19 cellular contexts compared by ENCODE assay signal in the genomic region with DNA sequence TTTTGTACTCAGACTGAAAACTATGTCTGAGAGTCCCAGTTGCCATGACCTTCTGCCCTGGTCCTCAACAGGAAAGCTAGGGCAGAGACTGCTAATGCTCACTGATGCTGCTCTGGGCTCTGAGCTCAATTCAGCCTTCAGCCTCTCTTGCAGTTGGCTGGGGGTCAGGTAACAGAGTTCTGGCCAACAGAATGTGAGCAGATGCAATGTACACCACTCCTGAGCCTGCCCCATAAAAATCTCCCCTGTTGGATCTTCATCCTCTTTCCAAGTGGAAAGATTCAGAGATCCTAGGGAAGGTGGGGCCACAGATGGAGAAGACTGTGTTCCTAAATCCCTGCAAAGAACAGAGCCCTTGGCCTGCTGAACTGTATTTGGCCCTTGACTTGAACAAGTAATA.
DNase-seq lines count a peak whose midpoint lies in the region; ATAC-seq and TF ChIP-seq lines count a peak whose summit lies in the region.
"Had no signal": no experiment of that assay in that cellular context is flagged by ENCODE, and none has a peak within 500 bp of the region (broad histone marks: within the 10 kb centered on the region; RNA-seq: fewer than 3 reads in every experiment).

No MANE protein-coding gene starts in this region.

- BruUV-seq in IMR-90 (replicated peaks; lab: Mats Ljungman, UMichigan), result no TSS peak

- no peak overlapping the region for H3K9ac ChIP-seq in IMR-90 (ENCODE audit: low read depth, low read length)

- POLR2A ChIA-PET in IMR-90 (lab: Charles Lee; ENCODE audit: unreplicated experiment), result no interaction called here

- TF ChIP-seq RAD21 in IMR-90 (IDR thresholded peaks at IDR 0.05; ENCODE audit: low read length), result no peak

- no peak overlapping the region for H3K56ac ChIP-seq in IMR-90 (ENCODE audit: extremely low read depth, insufficient read depth, low read length)

- no peak overlapping the region for H4K91ac ChIP-seq in IMR-90 (ENCODE audit: insufficient read depth, low read depth, low read length)

- H3K9me3 ChIP-seq in IMR-90 (ENCODE audit: control insufficient read depth, insufficient read depth, low read length), result no peaks in the 10 kb centered on the region
- H3K9me3 ChIP-seq in muscle layer of duodenum (ENCODE audit: control insufficient read depth in 1 of 2, low read length in 2 of 2), result no peaks in the 10 kb centered on the region
- no peaks in the 10 kb centered on the region for H3K9me3 ChIP-seq in sigmoid colon

- H4K20me1 ChIP-seq in IMR-90 (ENCODE audit: insufficient read depth, low read length), result 0 out of 2 replicates have a peak, but pooled peaks cover 3% of the 10 kb centered on the region

- no peaks in the 10 kb centered on the region for H3K36me3 ChIP-seq in IMR-90 (ENCODE audit: control insufficient read depth, insufficient read depth, low read length)
- H3K36me3 ChIP-seq in muscle layer of duodenum (ENCODE audit: control insufficient read depth in 1 of 2, insufficient read depth in 2 of 2, low read length in 2 of 2), result no peaks in the 10 kb centered on the region
- H3K36me3 ChIP-seq in sigmoid colon, result no peaks in the 10 kb centered on the region

- in situ Hi-C loops in IMR-90 (cut with MboI; ENCODE audit: low sequenced_read_pairs), result no loop called here

- CTCF ChIA-PET in IMR-90 (lab: Yijun Ruan, JAX), result no interaction called here

- no peak overlapping the region for H2BK120ac ChIP-seq in IMR-90 (ENCODE audit: low read depth, low read length)

- no peak overlapping the region for H2BK20ac ChIP-seq in IMR-90 (ENCODE audit: low read depth, low read length)

- TF ChIP-seq POLR2A in IMR-90 (IDR thresholded peaks at IDR 0.05; ENCODE audit: low read depth, low read length) (no peak), sigmoid colon (IDR thresholded peaks at IDR 0.05) (no peak)

- no peak overlapping the region for H2AFZ ChIP-seq in IMR-90 (replicated peaks; ENCODE audit: low read length, poor library complexity)
- H2AFZ ChIP-seq: GM23338 had no signal

- peaks cover 10% of the 10 kb centered on the region for H3K9me1 ChIP-seq in IMR-90 (ENCODE audit: insufficient read depth, low read length)

- H3K18ac ChIP-seq in IMR-90 (ENCODE audit: low read depth, low read length), result no peak overlapping the region

- no peak overlapping the region for H3K4me3 ChIP-seq in IMR-90 (ENCODE audit: insufficient read depth, low read depth, low read length)
- H3K4me3 ChIP-seq in muscle layer of duodenum (ENCODE audit: low read depth in 1 of 2, low read length in 2 of 2), result no peak overlapping the region
- no peak overlapping the region for H3K4me3 ChIP-seq in sigmoid colon
- H3K4me3 ChIP-seq: GM23338 had no signal

- peak overlapping the region; percentile 39; the same call in 1 of the 2 replicates for H2AK5ac ChIP-seq in IMR-90 (ENCODE audit: low read depth, low read length)

- no peak overlapping the region for H4K5ac ChIP-seq in IMR-90 (ENCODE audit: low read depth, low read length)

- intact Hi-C loops in IMR-90 (cut with micrococcal nuclease), result no loop called here
- intact Hi-C loops in sigmoid colon (cut with DNase I), result no loop called here

- ATAC-seq in IMR-90 (ENCODE audit: low read depth) (no peak; the same call in 1 of the 2 replicates), HG03039 (IDR thresholded peaks at IDR 0.05; ENCODE audit: unreplicated experiment) (no peak), esophagus mucosa (no peak)
- ATAC-seq: GM23338 had no signal

- peak in 3 of 4 donors; percentile 4 to 65 (median 51) for TF ChIP-seq EP300 in sigmoid colon (IDR thresholded peaks at IDR 0.05)

- dilution Hi-C loops in IMR-90 (cut with HindIII; ENCODE audit: low sequenced_read_pairs, unreplicated experiment), result no loop called here

- no peak overlapping the region for H2BK15ac ChIP-seq in IMR-90 (ENCODE audit: low read depth, low read length)

- H4K8ac ChIP-seq in IMR-90 (ENCODE audit: low read depth in 2 of 2, low read length in 2 of 2), result no peak overlapping the region

- H3K27me3 ChIP-seq in IMR-90 (ENCODE audit: control insufficient read depth, insufficient read depth, low read length) (no peaks in the 10 kb centered on the region), muscle layer of duodenum (ENCODE audit: low read depth, low read length) (no peaks in the 10 kb centered on the region), sigmoid colon (no peaks in the 10 kb centered on the region)

- peaks cover 0 to 16% of the 10 kb centered on the region in 2 experiments; a peak in 2 of 4 replicates for H3K79me1 ChIP-seq in IMR-90 (ENCODE audit: low read depth in 1 of 2, low read length in 2 of 2)

- H3K4ac ChIP-seq in IMR-90 (ENCODE audit: low read depth, low read length), result 0 out of 2 replicates have a peak overlapping the region, but pooled peaks have one; percentile 11

- H2BK5ac ChIP-seq in IMR-90 (ENCODE audit: low read depth, low read length, poor library complexity, severe bottlenecking), result no peak overlapping the region

- DNase-seq in DMS 273 (lab: John Stamatoyannopoulos, UW; ENCODE audit: unreplicated experiment) (peak; percentile 13), DMS 273 treated with DMSO at 0.1 percent for 48 hours (lab: John Stamatoyannopoulos, UW) (no peak), IMR-90 (no peak), sigmoid colon (peak; percentile 86), cerebellar cortex (ENCODE audit: low spot score) (no peak)
- DNase-seq: GF-D8, HCEC 1CT, MM.1S, NCI-H1092 treated with DMSO at 0.1 percent for 48 hours, NCI-H146, NCI-H2081, NCI-H446 treated with DMSO at 0.1 percent for 48 hours, NCI-H69, SIG-M5 had no signal

- H3K14ac ChIP-seq in IMR-90 (replicated peaks; ENCODE audit: low read depth, low read length), result peak overlapping the region; percentile 76

- H3K4me2 ChIP-seq in IMR-90 (ENCODE audit: low read depth, low read length), result no peak overlapping the region
- H3K4me2 ChIP-seq: GM23338 had no signal

- TF ChIP-seq CTCF in IMR-90 (conservative IDR thresholded peaks at IDR 0.05; ENCODE audit: low read depth, low read length), result no peak
- TF ChIP-seq CTCF in sigmoid colon (IDR thresholded peaks at IDR 0.05), result no peak

- H2AK9ac ChIP-seq in IMR-90 (replicated peaks; ENCODE audit: low read depth, low read length, poor library complexity), result no peak overlapping the region

- H3K4me1 ChIP-seq in IMR-90 (ENCODE audit: control insufficient read depth, insufficient read depth, low read length), result peaks cover 7% of the 10 kb centered on the region
- peaks cover 24 to 27% of the 10 kb centered on the region in 2 donors for H3K4me1 ChIP-seq in muscle layer of duodenum (ENCODE audit: control insufficient read depth in 1 of 2, insufficient read depth in 2 of 2, low read length in 2 of 2)
- peaks cover 0 to 96% (median 61%) of the 10 kb centered on the region in 4 donors for H3K4me1 ChIP-seq in sigmoid colon

- no peak overlapping the region for H3K23ac ChIP-seq in IMR-90 (ENCODE audit: low read depth, low read length)

- H3K27ac ChIP-seq in IMR-90 (ENCODE audit: insufficient read depth, low read length) (no peak overlapping the region), muscle layer of duodenum (ENCODE audit: low read length) (peak overlapping the region; percentile 5), sigmoid colon (peak overlapping the region in 3 of 4 donors; percentile 67 to 90 (median 87))
- H3K27ac ChIP-seq: 22Rv1 had no signal

TF ChIP-seq in IMR-90, 13 proteins besides CTCF, POLR2A, EP300 and RAD21:
- TF ChIP-seq CHD1 (IDR thresholded peaks at IDR 0.05; ENCODE audit: low read depth, low read length), result no peak
- no peak for TF ChIP-seq RCOR1 (IDR thresholded peaks at IDR 0.05; ENCODE audit: insufficient replicate concordance, low read length)
- no peak for TF ChIP-seq RFX5 (IDR thresholded peaks at IDR 0.05; ENCODE audit: low read depth, low read length)
- no peak for TF ChIP-seq MXI1 (IDR thresholded peaks at IDR 0.05; ENCODE audit: borderline replicate concordance, low read depth, low read length)
- TF ChIP-seq, protein P1, sequence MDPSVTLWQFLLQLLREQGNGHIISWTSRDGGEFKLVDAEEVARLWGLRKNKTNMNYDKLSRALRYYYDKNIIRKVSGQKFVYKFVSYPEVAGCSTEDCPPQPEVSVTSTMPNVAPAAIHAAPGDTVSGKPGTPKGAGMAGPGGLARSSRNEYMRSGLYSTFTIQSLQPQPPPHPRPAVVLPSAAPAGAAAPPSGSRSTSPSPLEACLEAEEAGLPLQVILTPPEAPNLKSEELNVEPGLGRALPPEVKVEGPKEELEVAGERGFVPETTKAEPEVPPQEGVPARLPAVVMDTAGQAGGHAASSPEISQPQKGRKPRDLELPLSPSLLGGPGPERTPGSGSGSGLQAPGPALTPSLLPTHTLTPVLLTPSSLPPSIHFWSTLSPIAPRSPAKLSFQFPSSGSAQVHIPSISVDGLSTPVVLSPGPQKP (IDR thresholded peaks at IDR 0.05; ENCODE audit: borderline replicate concordance, low read depth, low read length), result no peak
- no peak for TF ChIP-seq NFE2L2 (IDR thresholded peaks at IDR 0.05; ENCODE audit: low read depth, low read length)
- no peak for TF ChIP-seq BHLHE40 (IDR thresholded peaks at IDR 0.05; ENCODE audit: low read depth, low read length)
- TF ChIP-seq SMC3 (IDR thresholded peaks at IDR 0.05; ENCODE audit: low read depth, low read length), result no peak
- TF ChIP-seq, protein P2, sequence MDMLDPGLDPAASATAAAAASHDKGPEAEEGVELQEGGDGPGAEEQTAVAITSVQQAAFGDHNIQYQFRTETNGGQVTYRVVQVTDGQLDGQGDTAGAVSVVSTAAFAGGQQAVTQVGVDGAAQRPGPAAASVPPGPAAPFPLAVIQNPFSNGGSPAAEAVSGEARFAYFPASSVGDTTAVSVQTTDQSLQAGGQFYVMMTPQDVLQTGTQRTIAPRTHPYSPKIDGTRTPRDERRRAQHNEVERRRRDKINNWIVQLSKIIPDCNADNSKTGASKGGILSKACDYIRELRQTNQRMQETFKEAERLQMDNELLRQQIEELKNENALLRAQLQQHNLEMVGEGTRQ (IDR thresholded peaks at IDR 0.05; ENCODE audit: low read depth, low read length), result no peak
- no peak for TF ChIP-seq MAFK (IDR thresholded peaks at IDR 0.05; ENCODE audit: low read depth, low read length)
- TF ChIP-seq MAZ (IDR thresholded peaks at IDR 0.05; ENCODE audit: borderline replicate concordance, low read depth, low read length), result no peak
- no peak for TF ChIP-seq CEBPB (IDR thresholded peaks at IDR 0.05; ENCODE audit: low read depth, low read length)
- no peak for TF ChIP-seq FOS (IDR thresholded peaks at IDR 0.05; ENCODE audit: low read depth, low read length)

Comparison
In these comparisons a context has a peak if more than half of its experiments do, and no peak if none do; other contexts are left out.
1. DNase-seq: peak in DMS 273 (single experiment) and sigmoid colon (single experiment); none in DMS 273 treated with DMSO at 0.1 percent for 48 hours (single experiment), IMR-90 (single experiment) and cerebellar cortex (single experiment).